ENCODE assay signal across 28 cellular contexts in genomic region chr4:139145552-139145932, GRCh38.
"Had no signal": no experiment of that assay in that cellular context is flagged by ENCODE, and none has a peak within 500 bp of the region (broad histone marks: within the 10 kb centered on the region; RNA-seq: fewer than 3 reads in every experiment).

No MANE protein-coding gene starts in this region.

- H3K27ac ChIP-seq: adrenal gland, body of pancreas, heart left ventricle, VCaP had no signal

- H3K27me3 Mint-ChIP-seq: activated B cell treated with CpG ODN at 0.5 μM for 24 hours; activated CD4-positive, alpha-beta memory T cell treated with anti-CD3 and anti-CD28 coated beads for 36 hours; activated CD4-positive, alpha-beta T cell treated with anti-CD3 and anti-CD28 coated beads, Interleukin-2, amount 10 ng/mL, durations not matched to agents 24 days and 14 days; activated CD8-positive, alpha-beta memory T cell treated with anti-CD3 and anti-CD28 coated beads, Interleukin-2, amount 10 ng/mL, durations not matched to agents 7 days and 5 days; activated naive CD4-positive, alpha-beta T cell treated with anti-CD3 and anti-CD28 coated beads, Interleukin-2, amount 50 U/mL, for 24 hours; activated naive CD8-positive, alpha-beta T cell treated with anti-CD3 and anti-CD28 coated beads for 36 hours; activated naive CD8-positive, alpha-beta T cell treated with anti-CD3 and anti-CD28 coated beads, Interleukin-2, amount 50 U/mL, for 24 hours had no signal

- ATAC-seq: activated CD4-positive, CD25-positive, alpha-beta regulatory T cell treated with anti-CD3 and anti-CD28 coated beads, Interleukin-2, amount 50 U/mL, for 24 hours; activated CD8-positive, alpha-beta memory T cell treated with anti-CD3 and anti-CD28 coated beads, Interleukin-2, amount 10 ng/mL, durations not matched to agents 7 days and 5 days; activated CD8-positive, alpha-beta T cell treated with anti-CD3 and anti-CD28 coated beads, Interleukin-2, amount 10 ng/mL, durations not matched to agents 7 days and 5 days; activated naive CD8-positive, alpha-beta T cell treated with anti-CD3 and anti-CD28 coated beads, Interleukin-2, amount 50 U/mL, for 24 hours; body of pancreas; esophagus mucosa had no signal

- DNase-seq: activated B cell treated with CpG ODN at 0.5 μM for 24 hours; activated CD4-positive, alpha-beta memory T cell treated with anti-CD3 and anti-CD28 coated beads for 36 hours; activated CD4-positive, alpha-beta T cell treated with anti-CD3 and anti-CD28 coated beads, Interleukin-2, amount 10 ng/mL, durations not matched to agents 24 days and 14 days; activated CD8-positive, alpha-beta memory T cell treated with anti-CD3 and anti-CD28 coated beads, Interleukin-2, amount 10 ng/mL, durations not matched to agents 7 days and 5 days; activated CD8-positive, alpha-beta memory T cell treated with anti-CD3 and anti-CD28 coated beads, Interleukin-2, amount 50 U/mL, for 4 hours; activated CD8-positive, alpha-beta T cell treated with anti-CD3 and anti-CD28 coated beads, Interleukin-2, amount 10 ng/mL, durations not matched to agents 7 days and 5 days; activated effector memory CD4-positive, alpha-beta T cell treated with anti-CD3 and anti-CD28 coated beads, Interleukin-2, amount 50 U/mL, for 16 hours; activated naive CD4-positive, alpha-beta T cell treated with anti-CD3 and anti-CD28 coated beads for 36 hours; activated naive CD8-positive, alpha-beta T cell treated with anti-CD3 and anti-CD28 coated beads for 36 hours; activated naive CD8-positive, alpha-beta T cell treated with anti-CD3 and anti-CD28 coated beads, Interleukin-2, amount 50 U/mL, for 24 hours; activated T-cell treated with anti-CD3 and anti-CD28 coated beads, Interleukin-2, amount 50 U/mL, for 1 hour; activated T-cell treated with anti-CD3 and anti-CD28 coated beads, Interleukin-2, amount 50 U/mL, for 48 hours; amygdala; aorta; caudate nucleus; cortex of kidney; effector CD8-positive, alpha-beta T cell; foreskin fibroblast; glutamatergic neuron had no signal

- H3K4me3 Mint-ChIP-seq: activated B cell treated with CpG ODN at 0.5 μM for 24 hours; activated CD4-positive, alpha-beta memory T cell treated with anti-CD3 and anti-CD28 coated beads for 36 hours; activated CD4-positive, alpha-beta T cell treated with anti-CD3 and anti-CD28 coated beads, Interleukin-2, amount 10 ng/mL, durations not matched to agents 24 days and 14 days; activated CD8-positive, alpha-beta memory T cell treated with anti-CD3 and anti-CD28 coated beads, Interleukin-2, amount 10 ng/mL, durations not matched to agents 7 days and 5 days; activated CD8-positive, alpha-beta T cell treated with anti-CD3 and anti-CD28 coated beads, Interleukin-2, amount 10 ng/mL, durations not matched to agents 7 days and 5 days; activated naive CD4-positive, alpha-beta T cell treated with anti-CD3 and anti-CD28 coated beads for 36 hours; activated naive CD4-positive, alpha-beta T cell treated with anti-CD3 and anti-CD28 coated beads, Interleukin-2, amount 50 U/mL, for 24 hours; activated naive CD8-positive, alpha-beta T cell treated with anti-CD3 and anti-CD28 coated beads for 36 hours; activated naive CD8-positive, alpha-beta T cell treated with anti-CD3 and anti-CD28 coated beads, Interleukin-2, amount 50 U/mL, for 24 hours; activated T-helper 1 cell treated with anti-CD3 and anti-CD28 coated beads, Interleukin-12 subunit alpha, Interleukin-12 subunit beta, Interleukin-2, Interleukin-4 antibody, amounts not matched to agents 30 ng/mL and 10 ng/mL and 1 ng/mL, durations not matched to agents 14 hours and 24 hours and 36 hours had no signal

- H3K9me3 ChIP-seq: adrenal gland, body of pancreas had no signal

- H3K27me3 ChIP-seq: adrenal gland, body of pancreas, heart left ventricle had no signal

- H3K27ac Mint-ChIP-seq: activated B cell treated with CpG ODN at 0.5 μM for 24 hours; activated CD4-positive, alpha-beta memory T cell treated with anti-CD3 and anti-CD28 coated beads for 36 hours; activated CD4-positive, alpha-beta T cell treated with anti-CD3 and anti-CD28 coated beads, Interleukin-2, amount 10 ng/mL, durations not matched to agents 24 days and 14 days; activated CD8-positive, alpha-beta memory T cell treated with anti-CD3 and anti-CD28 coated beads, Interleukin-2, amount 10 ng/mL, durations not matched to agents 7 days and 5 days; activated CD8-positive, alpha-beta T cell treated with anti-CD3 and anti-CD28 coated beads, Interleukin-2, amount 10 ng/mL, durations not matched to agents 7 days and 5 days; activated naive CD4-positive, alpha-beta T cell treated with anti-CD3 and anti-CD28 coated beads for 36 hours; activated naive CD4-positive, alpha-beta T cell treated with anti-CD3 and anti-CD28 coated beads, Interleukin-2, amount 50 U/mL, for 24 hours; activated naive CD8-positive, alpha-beta T cell treated with anti-CD3 and anti-CD28 coated beads for 36 hours; activated naive CD8-positive, alpha-beta T cell treated with anti-CD3 and anti-CD28 coated beads, Interleukin-2, amount 50 U/mL, for 24 hours; activated T-helper 1 cell treated with anti-CD3 and anti-CD28 coated beads, Interleukin-12 subunit alpha, Interleukin-12 subunit beta, Interleukin-2, Interleukin-4 antibody, amounts not matched to agents 30 ng/mL and 10 ng/mL and 1 ng/mL, durations not matched to agents 14 hours and 24 hours and 36 hours; activated T-helper 2 cell treated with anti-CD3 and anti-CD28 coated beads, Interferon-gamma antibody, Interleukin-2, Interleukin-4, amounts not matched to agents 10 μg/mL and 5 μg/mL and 100 μg/mL, durations not matched to agents 14 hours and 24 hours and 36 hours had no signal

- H3K4me3 ChIP-seq: adrenal gland, body of pancreas, heart left ventricle had no signal

- H3K9me3 Mint-ChIP-seq: activated naive CD8-positive, alpha-beta T cell treated with anti-CD3 and anti-CD28 coated beads for 36 hours; activated naive CD8-positive, alpha-beta T cell treated with anti-CD3 and anti-CD28 coated beads, Interleukin-2, amount 50 U/mL, for 24 hours had no signal

- H3K36me3 ChIP-seq: adrenal gland, heart left ventricle had no signal
